9 cellular contexts compared by ENCODE assay signal in the genomic region with DNA sequence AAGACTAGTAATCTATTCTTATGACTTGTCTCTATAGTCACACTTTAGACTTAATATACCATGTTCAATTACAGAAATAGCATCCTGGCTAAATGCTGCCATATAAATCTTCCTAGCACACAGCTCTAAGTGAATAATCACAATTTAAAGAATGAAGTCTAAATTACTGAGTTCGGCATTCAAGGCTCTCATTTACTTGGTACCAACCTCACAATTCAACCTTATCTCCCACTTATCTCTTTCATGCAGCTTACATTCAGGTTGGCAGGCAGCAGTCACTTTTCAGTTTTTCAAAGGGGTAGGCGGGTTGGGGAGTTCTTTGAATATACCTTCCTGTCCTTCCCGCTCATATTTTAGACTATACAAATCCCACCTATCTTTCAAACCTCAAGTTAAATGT. TPM values are rescaled to one million over a fixed set of nuclear protein-coding genes. Genes with fewer than 3 reads are reported as not detected.
A peak's percentile ranks its signal among the peaks of the same experiment; 100 is the strongest.
DNase-seq lines count a peak whose midpoint lies in the region; ATAC-seq and TF ChIP-seq lines count a peak whose summit lies in the region.
"Had no signal": no experiment of that assay in that cellular context is flagged by ENCODE, and none has a peak within 500 bp of the region (broad histone marks: within the 10 kb centered on the region; RNA-seq: fewer than 3 reads in every experiment).

No MANE protein-coding gene starts in this region.

- peak overlapping the region; percentile 89 for H3K4me2 ChIP-seq in Loucy (ENCODE audit: low read depth, low read length, poor library complexity, severe bottlenecking)

- no peaks in the 10 kb centered on the region for H3F3A ChIP-seq in Loucy (ENCODE audit: low read depth)

- H3K4me1 Mint-ChIP-seq in natural killer cell treated with Interleukin-12 subunit alpha and Interleukin-12 subunit beta and Interleukin-15 and Interleukin-18, amount 100 ng/mL, for 72 hours (ENCODE audit: low read depth in 2 of 2), result peaks cover 37 to 48% of the 10 kb centered on the region in 2 donors

- H3K27ac Mint-ChIP-seq in natural killer cell treated with Interleukin-12 subunit alpha and Interleukin-12 subunit beta and Interleukin-15 and Interleukin-18, amount 100 ng/mL, for 72 hours, result peak overlapping the region; percentile 99 to 100

- CTCF ChIA-PET in BJ (lab: Yijun Ruan, JAX), result interaction anchor here (1.1 to 1.8 kb wide), 2 partner anchors 9 to 1653 kb away, joined by 3 to 4 read pairs; no protein-coding TSS in a partner anchor

- peak overlapping the region; percentile 88 for H3K9ac ChIP-seq in Loucy (ENCODE audit: low read depth, low read length, poor library complexity, severe bottlenecking)

- H3K4me1 ChIP-seq in Loucy (ENCODE audit: insufficient read depth, low read length, poor library complexity, severe bottlenecking), result peaks cover 54% of the 10 kb centered on the region

- POLR2A ChIA-PET in BJ (lab: Charles Lee), result no interaction called here

- H2AFZ ChIP-seq in Loucy (ENCODE audit: low read length), result no peak overlapping the region

- no peaks in the 10 kb centered on the region for H3K27me3 ChIP-seq in BJ (ENCODE audit: control insufficient read depth, insufficient read depth, low read length)
- H3K27me3 ChIP-seq in Loucy (ENCODE audit: insufficient read depth, low read length, poor library complexity, severe bottlenecking), result peaks cover 30% of the 10 kb centered on the region

- ATAC-seq in natural killer cell treated with Interleukin-12 subunit alpha and Interleukin-12 subunit beta and Interleukin-15 and Interleukin-18, amount 100 ng/mL, for 72 hours, result no peak
- ATAC-seq in HG03039 (IDR thresholded peaks at IDR 0.05; ENCODE audit: unreplicated experiment) (no peak), HG03439 (IDR thresholded peaks at IDR 0.05; ENCODE audit: unreplicated experiment) (no peak)

- H4K20me1 ChIP-seq in Loucy (ENCODE audit: insufficient read depth, low read length, poor library complexity, severe bottlenecking), result peaks cover 58% of the 10 kb centered on the region

- peaks cover 8 to 15% of the 10 kb centered on the region in 2 donors for H3K27me3 Mint-ChIP-seq in natural killer cell treated with Interleukin-12 subunit alpha and Interleukin-12 subunit beta and Interleukin-15 and Interleukin-18, amount 100 ng/mL, for 72 hours

- no peaks in the 10 kb centered on the region for H3K9me3 ChIP-seq in Loucy (ENCODE audit: insufficient read depth, low read depth, low read length)

- H3K36me3 ChIP-seq in BJ (ENCODE audit: control insufficient read depth, insufficient read depth, low read length) (peaks cover 3% of the 10 kb centered on the region; the same call in 1 of the 2 replicates), Loucy (ENCODE audit: insufficient read depth, low read length) (peaks cover 11% of the 10 kb centered on the region)

- no peaks in the 10 kb centered on the region for H3K9me2 ChIP-seq in Loucy (replicated peaks; ENCODE audit: low read depth, low read length)

- peak overlapping the region; percentile 86 for H3K4me3 ChIP-seq in BJ (ENCODE audit: low read depth, low read length)
- H3K4me3 ChIP-seq in Loucy (ENCODE audit: low read length, poor library complexity, severe bottlenecking), result peak overlapping the region; percentile 76
- H3K4me3 ChIP-seq in choroid plexus epithelial cell (ENCODE audit: low read depth, low read length), result peak overlapping the region; percentile 90

- DNase-seq in BJ (ENCODE audit: low read depth) (no peak), choroid plexus epithelial cell (ENCODE audit: low read depth) (no peak), GDM1 (lab: John Stamatoyannopoulos, UW) (no peak)
- DNase-seq in natural killer cell treated with Interleukin-12 subunit alpha and Interleukin-12 subunit beta and Interleukin-15 and Interleukin-18, amount 100 ng/mL, for 72 hours (ENCODE audit: low spot score), result no peak
- no peak for DNase-seq in stimulated activated CD4-positive, alpha-beta T cell treated with anti-CD3 and anti-CD28 coated beads, Interleukin-12 subunit alpha, Interleukin-12 subunit beta, amount 100 ng/mL, for 4 hours
- DNase-seq: central memory CD4-positive, alpha-beta T cell had no signal

- H3K4me3 Mint-ChIP-seq in natural killer cell treated with Interleukin-12 subunit alpha and Interleukin-12 subunit beta and Interleukin-15 and Interleukin-18, amount 100 ng/mL, for 72 hours, result peak overlapping the region; percentile 100

- H3K79me2 ChIP-seq in Loucy (ENCODE audit: insufficient read depth, low read length), result peaks cover 61% of the 10 kb centered on the region

- TF ChIP-seq CTCF in BJ (IDR thresholded peaks at IDR 0.05; ENCODE audit: insufficient read depth, low read depth, low read length) (no peak), Loucy (conservative IDR thresholded peaks at IDR 0.05; ENCODE audit: low read length) (no peak), choroid plexus epithelial cell (conservative IDR thresholded peaks at IDR 0.05; ENCODE audit: low read depth, low read length) (no peak)

- peaks cover 21% of the 10 kb centered on the region for H3K36me3 Mint-ChIP-seq in natural killer cell treated with Interleukin-12 subunit alpha and Interleukin-12 subunit beta and Interleukin-15 and Interleukin-18, amount 100 ng/mL, for 72 hours

- no peaks in the 10 kb centered on the region for H3K9me3 Mint-ChIP-seq in natural killer cell treated with Interleukin-12 subunit alpha and Interleukin-12 subunit beta and Interleukin-15 and Interleukin-18, amount 100 ng/mL, for 72 hours

RNA-seq across cellular contexts. Expression of a gene that starts 1.5 kb away (rescaled TPM):
- 72.6 and 134 TPM in 2 replicates for polyA plus RNA-seq in BJ (2011; rRNA removed)
- 47.8 and 56.9 TPM in 2 replicates for polyA minus RNA-seq in BJ (2011; rRNA and poly(A)+ RNA removed)
- total RNA-seq in natural killer cell treated with Interleukin-12 subunit alpha and Interleukin-12 subunit beta and Interleukin-15 and Interleukin-18, amount 100 ng/mL, for 72 hours, result 100 to 1,000 TPM in 1 of 2 donors, 10 to 100 TPM in 1; 77.8 to 106 TPM
